Comparison of ENCODE assay signal across 1 cellular context in the genomic region with DNA sequence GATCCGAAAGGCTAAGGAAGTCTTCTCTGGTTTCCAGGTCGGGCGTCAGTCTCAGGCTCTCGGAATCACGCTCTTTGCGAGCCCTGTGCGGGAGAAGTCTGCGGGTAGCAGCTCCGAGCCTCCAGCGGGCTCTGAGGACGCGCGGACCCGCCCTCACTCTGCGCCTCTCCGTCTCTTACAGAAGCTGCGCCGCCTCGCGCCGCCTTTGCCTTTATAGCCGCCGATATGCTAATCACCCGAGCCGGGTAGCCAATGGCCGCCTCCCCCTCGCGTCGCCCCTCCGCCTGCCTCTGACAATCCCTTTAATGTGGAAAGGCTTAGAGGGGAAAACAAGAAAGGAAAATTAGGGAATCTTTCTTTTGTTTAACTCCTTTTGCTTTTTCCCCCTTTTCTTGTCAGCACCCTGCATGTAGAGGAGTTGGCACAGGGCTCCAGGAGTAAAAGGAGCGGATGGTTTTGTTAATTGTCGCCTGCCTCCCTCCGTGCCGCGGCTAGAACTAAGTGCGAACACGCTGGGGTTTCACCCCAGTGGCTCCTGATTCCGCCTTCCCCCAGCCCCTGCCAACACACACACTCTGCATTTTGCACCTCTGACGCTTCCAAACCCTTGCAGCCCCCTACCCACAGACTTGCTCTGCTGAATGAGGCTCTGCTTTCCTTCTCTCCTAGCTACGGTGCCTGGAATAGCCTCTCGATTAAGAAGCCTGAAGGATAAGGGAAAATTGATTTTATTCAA.
TF ChIP-seq lines count a peak whose summit lies in the region.

A gene with protein sequence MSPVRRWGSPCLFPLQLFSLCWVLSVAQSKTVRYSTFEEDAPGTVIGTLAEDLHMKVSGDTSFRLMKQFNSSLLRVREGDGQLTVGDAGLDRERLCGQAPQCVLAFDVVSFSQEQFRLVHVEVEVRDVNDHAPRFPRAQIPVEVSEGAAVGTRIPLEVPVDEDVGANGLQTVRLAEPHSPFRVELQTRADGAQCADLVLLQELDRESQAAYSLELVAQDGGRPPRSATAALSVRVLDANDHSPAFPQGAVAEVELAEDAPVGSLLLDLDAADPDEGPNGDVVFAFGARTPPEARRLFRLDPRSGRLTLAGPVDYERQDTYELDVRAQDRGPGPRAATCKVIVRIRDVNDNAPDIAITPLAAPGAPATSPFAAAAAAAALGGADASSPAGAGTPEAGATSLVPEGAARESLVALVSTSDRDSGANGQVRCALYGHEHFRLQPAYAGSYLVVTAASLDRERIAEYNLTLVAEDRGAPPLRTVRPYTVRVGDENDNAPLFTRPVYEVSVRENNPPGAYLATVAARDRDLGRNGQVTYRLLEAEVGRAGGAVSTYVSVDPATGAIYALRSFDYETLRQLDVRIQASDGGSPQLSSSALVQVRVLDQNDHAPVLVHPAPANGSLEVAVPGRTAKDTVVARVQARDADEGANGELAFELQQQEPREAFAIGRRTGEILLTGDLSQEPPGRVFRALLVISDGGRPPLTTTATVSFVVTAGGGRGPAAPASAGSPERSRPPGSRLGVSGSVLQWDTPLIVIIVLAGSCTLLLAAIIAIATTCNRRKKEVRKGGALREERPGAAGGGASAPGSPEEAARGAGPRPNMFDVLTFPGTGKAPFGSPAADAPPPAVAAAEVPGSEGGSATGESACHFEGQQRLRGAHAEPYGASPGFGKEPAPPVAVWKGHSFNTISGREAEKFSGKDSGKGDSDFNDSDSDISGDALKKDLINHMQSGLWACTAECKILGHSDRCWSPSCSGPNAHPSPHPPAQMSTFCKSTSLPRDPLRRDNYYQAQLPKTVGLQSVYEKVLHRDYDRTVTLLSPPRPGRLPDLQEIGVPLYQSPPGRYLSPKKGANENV (minus strand): TSS at position 186 of the 736 bp plus-strand sequence. CDS start 204 bp downstream, outside the sequence.

TF ChIP-seq in HEK293, 187 proteins besides CTCF, POLR2A, EP300 and RAD21 (continued from another document):
- TF ChIP-seq ZNF114 (tag by site-specific recombination; IDR thresholded peaks at IDR 0.05) = no peak
- TF ChIP-seq ZNF792 (tag by site-specific recombination; IDR thresholded peaks at IDR 0.05) = no peak
TF ChIP-seq in HEK293: peak in this region for 4.
